14 cellular contexts compared by ENCODE assay signal in the genomic region with DNA sequence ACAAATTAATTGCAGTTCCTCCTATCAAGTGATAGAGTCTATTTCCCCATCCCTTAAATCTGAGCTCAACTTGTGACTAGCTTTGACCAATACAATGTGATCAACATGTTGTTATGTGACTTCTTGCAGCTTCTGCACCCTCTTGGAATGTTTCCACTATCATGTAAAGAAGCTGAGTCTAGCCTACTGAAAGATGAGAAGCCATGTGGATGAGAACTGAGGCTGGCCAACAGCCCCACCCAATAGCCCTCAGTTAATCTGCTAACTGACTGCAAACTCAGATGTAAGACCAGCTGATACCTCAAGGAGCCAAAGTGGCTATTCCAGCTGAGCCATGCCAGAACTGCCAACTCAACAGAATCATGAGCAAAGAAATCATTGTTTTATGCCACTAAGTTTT.
"Had no signal": no experiment of that assay in that cellular context is flagged by ENCODE, and none has a peak within 500 bp of the region (broad histone marks: within the 10 kb centered on the region; RNA-seq: fewer than 3 reads in every experiment).

No MANE protein-coding gene starts in this region.

- H3K4me2 ChIP-seq: hepatocyte had no signal

- H3K4me3 ChIP-seq: hepatocyte, smooth muscle cell, tibial nerve, vagina had no signal

- H3K4me3 Mint-ChIP-seq: activated B cell treated with CpG ODN at 0.5 μM for 24 hours; activated CD4-positive, alpha-beta T cell treated with anti-CD3 and anti-CD28 coated beads, Interleukin-2, amount 10 ng/mL, durations not matched to agents 24 days and 14 days; activated naive CD4-positive, alpha-beta T cell treated with anti-CD3 and anti-CD28 coated beads for 36 hours; endodermal cell; stimulated activated effector memory CD8-positive, alpha-beta T cell treated with anti-CD3 and anti-CD28 coated beads, Interleukin-12 subunit alpha, Interleukin-12 subunit beta, amount 100 ng/mL, for 72 hours; T-helper 17 cell had no signal

- H3K27ac Mint-ChIP-seq: activated B cell treated with CpG ODN at 0.5 μM for 24 hours; activated CD4-positive, alpha-beta T cell treated with anti-CD3 and anti-CD28 coated beads, Interleukin-2, amount 10 ng/mL, durations not matched to agents 24 days and 14 days; activated naive CD4-positive, alpha-beta T cell treated with anti-CD3 and anti-CD28 coated beads for 36 hours; endodermal cell; stimulated activated effector memory CD8-positive, alpha-beta T cell treated with anti-CD3 and anti-CD28 coated beads, Interleukin-12 subunit alpha, Interleukin-12 subunit beta, amount 100 ng/mL, for 72 hours; T-helper 17 cell had no signal

- H3K9me3 ChIP-seq: tibial nerve, vagina had no signal

- H3K4me1 Mint-ChIP-seq: endodermal cell, T-helper 17 cell had no signal

- H2AFZ ChIP-seq: hepatocyte had no signal

- H3K9me3 Mint-ChIP-seq: activated B cell treated with CpG ODN at 0.5 μM for 24 hours; activated CD4-positive, alpha-beta T cell treated with anti-CD3 and anti-CD28 coated beads, Interleukin-2, amount 10 ng/mL, durations not matched to agents 24 days and 14 days; activated naive CD4-positive, alpha-beta T cell treated with anti-CD3 and anti-CD28 coated beads for 36 hours; endodermal cell; stimulated activated effector memory CD8-positive, alpha-beta T cell treated with anti-CD3 and anti-CD28 coated beads, Interleukin-12 subunit alpha, Interleukin-12 subunit beta, amount 100 ng/mL, for 72 hours had no signal

- H3K27me3 Mint-ChIP-seq: activated B cell treated with CpG ODN at 0.5 μM for 24 hours; activated CD4-positive, alpha-beta T cell treated with anti-CD3 and anti-CD28 coated beads, Interleukin-2, amount 10 ng/mL, durations not matched to agents 24 days and 14 days; T-helper 17 cell had no signal

- H3K27me3 ChIP-seq: hepatocyte, tibial nerve, vagina had no signal

- H3K27ac ChIP-seq: tibial nerve had no signal

- H3K4me1 ChIP-seq: tibial nerve had no signal

- H3K79me2 ChIP-seq: hepatocyte had no signal

- ATAC-seq: stimulated activated effector memory CD8-positive, alpha-beta T cell treated with anti-CD3 and anti-CD28 coated beads, Interleukin-12 subunit alpha, Interleukin-12 subunit beta, amount 100 ng/mL, for 72 hours; T-helper 17 cell had no signal

- DNase-seq: activated B cell treated with CpG ODN at 0.5 μM for 24 hours; activated CD4-positive, alpha-beta T cell treated with anti-CD3 and anti-CD28 coated beads, Interleukin-2, amount 10 ng/mL, durations not matched to agents 24 days and 14 days; activated naive CD4-positive, alpha-beta T cell treated with anti-CD3 and anti-CD28 coated beads for 36 hours; central memory CD4-positive, alpha-beta T cell; dermis blood vessel endothelial cell; endodermal cell; erythroblast; kidney glomerular epithelial cell; T-helper 17 cell had no signal
